ENCODE assay signal across 8 cellular contexts in genomic region chr9:120935383-120935857, GRCh38. TPM values are rescaled to one million over a fixed set of nuclear protein-coding genes. Genes with fewer than 3 reads are reported as not detected.
DNase-seq lines count a peak whose midpoint lies in the region; ATAC-seq and TF ChIP-seq lines count a peak whose summit lies in the region.

No MANE protein-coding gene starts in this region.

- H3K9ac ChIP-seq in IMR-90 (ENCODE audit: low read depth, low read length) (peak overlapping the region; percentile 37), neural progenitor cell (no peak overlapping the region)

- no peak for TF ChIP-seq RAD21 in IMR-90 (IDR thresholded peaks at IDR 0.05; ENCODE audit: low read length)

- H2AK9ac ChIP-seq in IMR-90 (replicated peaks; ENCODE audit: low read depth, low read length, poor library complexity): peak overlapping the region; percentile 39

- H2AFZ ChIP-seq in IMR-90 (replicated peaks; ENCODE audit: low read length, poor library complexity): peak overlapping the region; percentile 78
- H2AFZ ChIP-seq in neural progenitor cell (replicated peaks): no peak overlapping the region

- H3K27me3 ChIP-seq in IMR-90 (ENCODE audit: control insufficient read depth, insufficient read depth, low read length) (no peaks in the 10 kb centered on the region), neural progenitor cell (no peaks in the 10 kb centered on the region)

- H3K4me2 ChIP-seq in IMR-90 (ENCODE audit: low read depth, low read length) (peak overlapping the region; percentile 86; the same call in 1 of the 2 replicates), neural progenitor cell (no peak overlapping the region)

- peak overlapping the region; percentile 82 for H3K56ac ChIP-seq in IMR-90 (ENCODE audit: extremely low read depth, insufficient read depth, low read length)

- no peak for TF ChIP-seq CTCF in IMR-90 (conservative IDR thresholded peaks at IDR 0.05; ENCODE audit: low read depth, low read length)
- TF ChIP-seq CTCF in neural progenitor cell (IDR thresholded peaks at IDR 0.05): no peak

- no TSS peak for BruUV-seq in IMR-90 (replicated peaks; lab: Mats Ljungman, UMichigan)

- H3K79me1 ChIP-seq in IMR-90 (ENCODE audit: low read depth in 1 of 2, low read length in 2 of 2): peaks cover 0 to 13% of the 10 kb centered on the region in 2 experiments; a peak in 1 of 4 replicates

- H4K8ac ChIP-seq in IMR-90 (ENCODE audit: low read depth in 2 of 2, low read length in 2 of 2): peak overlapping the region; percentile 34 to 83

- H3K4me1 ChIP-seq in IMR-90 (ENCODE audit: control insufficient read depth, insufficient read depth, low read length) (peaks cover 36% of the 10 kb centered on the region), neural progenitor cell (peaks cover 9% of the 10 kb centered on the region)

- ATAC-seq in IMR-90 (ENCODE audit: low read depth): peak; percentile 6

- no peak overlapping the region for H3K4me3 Mint-ChIP-seq in neural progenitor cell

- H3K27ac ChIP-seq in IMR-90 (ENCODE audit: insufficient read depth, low read length) (peak overlapping the region; percentile 90), neural progenitor cell (no peak overlapping the region)

- no peak for TF ChIP-seq POLR2A in IMR-90 (IDR thresholded peaks at IDR 0.05; ENCODE audit: low read depth, low read length)

- no peaks in the 10 kb centered on the region for H3K9me3 ChIP-seq in IMR-90 (ENCODE audit: control insufficient read depth, insufficient read depth, low read length)
- no peaks in the 10 kb centered on the region for H3K9me3 ChIP-seq in neural progenitor cell (ENCODE audit: low read depth)

- H3K36me3 ChIP-seq in IMR-90 (ENCODE audit: control insufficient read depth, insufficient read depth, low read length) (no peaks in the 10 kb centered on the region), neural progenitor cell (no peaks in the 10 kb centered on the region)

- dilution Hi-C loops in IMR-90 (cut with HindIII; ENCODE audit: low sequenced_read_pairs, unreplicated experiment): no loop called here

- H3K23ac ChIP-seq in IMR-90 (ENCODE audit: low read depth, low read length): peak overlapping the region; percentile 93

- H3K36me3 Mint-ChIP-seq in neural progenitor cell: no peaks in the 10 kb centered on the region

- H3K14ac ChIP-seq in IMR-90 (replicated peaks; ENCODE audit: low read depth, low read length): peak overlapping the region; percentile 85

- peak overlapping the region; percentile 87 for H2AK5ac ChIP-seq in IMR-90 (ENCODE audit: low read depth, low read length)

- no peaks in the 10 kb centered on the region for H3F3A ChIP-seq in neural progenitor cell (ENCODE audit: low read depth)

- in situ Hi-C loops in IMR-90 (cut with MboI; ENCODE audit: low sequenced_read_pairs): loop anchor here (5.0 kb wide), 1 partner anchor 63 kb away; no protein-coding TSS in a partner anchor

- H2BK20ac ChIP-seq in IMR-90 (ENCODE audit: low read depth, low read length): peak overlapping the region; percentile 93

- H2BK5ac ChIP-seq in IMR-90 (ENCODE audit: low read depth, low read length, poor library complexity, severe bottlenecking): peak overlapping the region; percentile 89

- H3K9me1 ChIP-seq in IMR-90 (ENCODE audit: insufficient read depth, low read length): peaks cover 14% of the 10 kb centered on the region

- peaks cover 3% of the 10 kb centered on the region for H3K27me3 Mint-ChIP-seq in neural progenitor cell (ENCODE audit: insufficient read depth, low read depth)

- H2BK15ac ChIP-seq in IMR-90 (ENCODE audit: low read depth, low read length): peak overlapping the region; percentile 34

- peak overlapping the region; percentile 96 for H3K4ac ChIP-seq in IMR-90 (ENCODE audit: low read depth, low read length)

- peak overlapping the region; percentile 45 for H4K5ac ChIP-seq in IMR-90 (ENCODE audit: low read depth, low read length)

- H3K4me3 ChIP-seq in IMR-90 (ENCODE audit: insufficient read depth, low read depth, low read length) (no peak overlapping the region), neural progenitor cell (no peak overlapping the region)

- peak overlapping the region; percentile 96 for H2BK120ac ChIP-seq in IMR-90 (ENCODE audit: low read depth, low read length)

- H3K4me1 Mint-ChIP-seq in neural progenitor cell: peaks cover 17% of the 10 kb centered on the region

- peak overlapping the region; percentile 84 for H4K91ac ChIP-seq in IMR-90 (ENCODE audit: insufficient read depth, low read depth, low read length)

- H4K20me1 ChIP-seq in IMR-90 (ENCODE audit: insufficient read depth, low read length) (no peaks in the 10 kb centered on the region), neural progenitor cell (ENCODE audit: low read depth) (no peaks in the 10 kb centered on the region)

- POLR2A ChIA-PET in IMR-90 (lab: Charles Lee; ENCODE audit: unreplicated experiment): no interaction called here

- DNase-seq in CMK (ENCODE audit: low read depth): peak; percentile 88
- DNase-seq in IMR-90: peak; percentile 91
- peak; percentile 92 for DNase-seq in OCI-M1 (lab: John Stamatoyannopoulos, UW)
- DNase-seq in brain pericyte (ENCODE audit: low read depth, low spot score): peak; percentile 93
- DNase-seq in inferior parietal cortex (ENCODE audit: extremely low spot score): peak; percentile 85
- peak; percentile 90 for DNase-seq in smooth muscle cell of the brain vasculature (ENCODE audit: low read depth, low spot score)
- no peak for DNase-seq in neural progenitor cell (ENCODE audit: low spot score)
- no peak for DNase-seq in stimulated activated CD4-positive, alpha-beta T cell treated with anti-CD3 and anti-CD28 coated beads, Interleukin-15, amount 100 ng/mL, for 24 hours

- no CpG with 5 or more reads among the region's 4 CpGs for WGBS in IMR-90 (ENCODE audit: extremely low coverage in 2 of 2, insufficient read length in 1 of 2), 2 experiments

- H3K79me2 ChIP-seq in neural progenitor cell (ENCODE audit: low read depth): no peaks in the 10 kb centered on the region

- peak overlapping the region; percentile 80 for H3K18ac ChIP-seq in IMR-90 (ENCODE audit: low read depth, low read length)

- CTCF ChIA-PET in IMR-90 (lab: Yijun Ruan, JAX): interaction anchor here (0.5 to 0.6 kb wide), 3 partner anchors 11 to 131 kb away, joined by 3 read pairs; no protein-coding TSS in a partner anchor

- intact Hi-C loops in IMR-90 (cut with micrococcal nuclease): loop anchor here (5.0 kb wide), 2 partner anchors 127 to 318 kb away; no protein-coding TSS in a partner anchor

- no peaks in the 10 kb centered on the region for H3K9me3 Mint-ChIP-seq in neural progenitor cell

- no peak overlapping the region for H3K27ac Mint-ChIP-seq in neural progenitor cell

TF ChIP-seq in IMR-90, 13 proteins besides CTCF, POLR2A, EP300 and RAD21:
- no peak for TF ChIP-seq CHD1 (IDR thresholded peaks at IDR 0.05; ENCODE audit: low read depth, low read length)
- peak; percentile 75; the same call in 1 of the 2 replicates for TF ChIP-seq MXI1 (IDR thresholded peaks at IDR 0.05; ENCODE audit: borderline replicate concordance, low read depth, low read length)
- 0 out of 2 replicates have a peak, but pooled peaks have one; percentile 20 for TF ChIP-seq BHLHE40 (IDR thresholded peaks at IDR 0.05; ENCODE audit: low read depth, low read length)

RNA-seq across cellular contexts. Expression of gene TRAF1, which starts 8.8 kb away (rescaled TPM):
- 3.1 and 3.9 TPM in 2 replicates for total RNA-seq in IMR-90 (2012; rRNA removed)
- 3.7 and 4.1 TPM in 2 replicates for polyA plus RNA-seq in IMR-90 (2012; rRNA removed)
- 2.0 and 2.9 TPM in 2 replicates for polyA plus RNA-seq in IMR-90 (2012; cell fraction: cytosol; rRNA removed)
- 5.6 and 6.9 TPM in 2 replicates for polyA plus RNA-seq in IMR-90 (2012; cell fraction: nucleus; rRNA removed; ENCODE audit: low replicate concordance)
- total RNA-seq in neural progenitor cell (ENCODE audit: low replicate concordance): 3.2 and 4.5 TPM in 2 replicates

RNA-seq across cellular contexts. Expression of gene PHF19, which starts 58.4 kb away (rescaled TPM):
- total RNA-seq in IMR-90 (2012; rRNA removed) (36.1 and 37.6 TPM in 2 replicates), neural progenitor cell (ENCODE audit: low replicate concordance) (27.4 and 45.1 TPM in 2 replicates)
- polyA plus RNA-seq in IMR-90 (2012; rRNA removed): 55.6 and 56.9 TPM in 2 replicates
- 52.9 and 59.9 TPM in 2 replicates for polyA plus RNA-seq in IMR-90 (2012; cell fraction: cytosol; rRNA removed)
- 37.1 and 52.4 TPM in 2 replicates for polyA plus RNA-seq in IMR-90 (2012; cell fraction: nucleus; rRNA removed; ENCODE audit: low replicate concordance)

Comparison
In these comparisons a context has a peak if more than half of its experiments do, and no peak if none do; other contexts are left out.
1. DNase-seq: peak in CMK (single experiment), IMR-90 (single experiment), OCI-M1 (single experiment), brain pericyte (single experiment), inferior parietal cortex (single experiment) and smooth muscle cell of the brain vasculature (single experiment); none in neural progenitor cell (single experiment) and stimulated activated CD4-positive, alpha-beta T cell treated with anti-CD3 and anti-CD28 coated beads, Interleukin-15, amount 100 ng/mL, for 24 hours (single experiment).